8 cellular contexts compared by ENCODE assay signal in the genomic region with DNA sequence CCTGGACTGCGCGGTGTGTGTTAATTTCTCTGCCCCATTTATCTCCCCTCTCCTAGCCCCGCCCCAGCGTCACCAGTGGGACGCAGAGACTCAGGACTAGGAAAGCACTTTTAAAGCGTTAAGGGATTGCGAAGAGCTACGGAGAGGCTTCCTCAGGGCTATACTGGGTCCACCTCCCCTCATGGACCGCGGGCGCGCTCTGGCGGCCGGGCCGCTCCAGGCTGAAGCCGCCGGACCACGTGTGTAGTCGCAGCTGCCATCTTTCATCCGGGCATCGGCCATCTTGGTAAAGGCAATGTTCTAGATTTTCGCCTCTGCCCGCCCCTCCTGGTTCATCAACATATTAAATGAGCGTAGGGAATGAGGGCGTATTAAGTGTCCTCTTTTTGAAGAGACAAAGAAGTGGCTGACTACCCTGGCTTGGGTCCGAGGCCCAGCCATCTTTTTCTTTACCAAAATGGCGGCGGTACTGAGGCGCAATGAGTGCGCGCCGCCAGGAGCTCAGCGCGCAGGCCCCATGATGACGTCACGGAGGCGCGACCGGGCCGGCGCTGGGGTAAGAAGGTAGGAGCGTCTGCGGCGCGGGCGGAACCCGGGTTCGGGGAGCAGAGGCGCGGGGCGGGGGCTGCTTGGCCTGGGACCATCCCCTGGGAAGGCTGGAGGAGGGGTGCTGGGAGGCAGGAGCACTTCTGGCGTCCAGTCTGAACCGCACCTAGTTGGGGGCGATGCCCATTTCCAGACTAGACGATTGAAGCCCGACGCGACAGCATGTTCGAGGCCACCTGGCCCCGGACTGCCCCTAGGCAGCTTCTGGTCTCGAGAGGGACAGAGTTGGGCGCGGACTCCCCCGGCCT.
DNase-seq lines count a peak whose midpoint lies in the region; ATAC-seq and TF ChIP-seq lines count a peak whose summit lies in the region.

CCDC124 (plus strand) TSS at position 531 of the 854 bp plus-strand sequence. CDS start 3,406 bp downstream, outside the sequence.

- H3K4me1 ChIP-seq in OCI-LY3 (ENCODE audit: low read length) (peaks cover 32% of the 10 kb centered on the region), mucosa of rectum (ENCODE audit: control insufficient read depth in 2 of 2, insufficient read depth in 2 of 2, low read length in 2 of 2) (peaks cover 10 to 11% of the 10 kb centered on the region in 2 donors)

- H3K27me3 ChIP-seq in OCI-LY3 (ENCODE audit: low read depth, low read length) (no peaks in the 10 kb centered on the region), mucosa of rectum (ENCODE audit: control insufficient read depth in 2 of 2, insufficient read depth in 2 of 2, low read length in 2 of 2) (peaks cover 0 to 6% of the 10 kb centered on the region in 2 donors)

- peak within 1 kb of the TSS; percentile 83 for H3K4me2 ChIP-seq in OCI-LY3 (ENCODE audit: low read length)

- peak within 1 kb of the TSS; percentile 97 for H2AFZ ChIP-seq in OCI-LY3 (ENCODE audit: low read depth, low read length)

- no peaks in the 10 kb centered on the region for H4K20me1 ChIP-seq in OCI-LY3 (ENCODE audit: insufficient read depth, low read length)

- peak; percentile 71 for ATAC-seq in GM21515 (IDR thresholded peaks at IDR 0.05; ENCODE audit: unreplicated experiment)

- peak; percentile 93 for DNase-seq in DMS153 treated with DMSO at 0.1 percent for 48 hours (lab: John Stamatoyannopoulos, UW; ENCODE audit: unreplicated experiment)
- peak; percentile 90 for DNase-seq in HuH-7 (ENCODE audit: low spot score)
- DNase-seq in activated T-cell treated with anti-CD3 and anti-CD28 coated beads for 24 hours (ENCODE audit: low read depth) = peak; percentile 86
- peak; percentile 62 for DNase-seq in epithelial cell of prostate (ENCODE audit: low read depth, low spot score)
- DNase-seq in stimulated activated CD8-positive, alpha-beta memory T cell treated with anti-CD3 and anti-CD28 coated beads, Interleukin-4, amount 100 ng/mL, for 4 hours (ENCODE audit: low read depth in 2 of 2, low spot score in 1 of 2) = peak; percentile 81 to 82

- H3K4me3 ChIP-seq in OCI-LY3 (ENCODE audit: low read length) (peak within 1 kb of the TSS; percentile 84), mucosa of rectum (ENCODE audit: low read length in 2 of 2) (peak within 1 kb of the TSS; percentile 89 to 91)

- H3K27ac ChIP-seq in OCI-LY3 (ENCODE audit: low read length) = peak within 1 kb of the TSS; percentile 71
- peak within 1 kb of the TSS; percentile 82 for H3K27ac ChIP-seq in epithelial cell of prostate
- peak within 1 kb of the TSS; percentile 80 to 84 for H3K27ac ChIP-seq in mucosa of rectum (ENCODE audit: low read depth in 2 of 2, low read length in 2 of 2)

- H3K79me2 ChIP-seq in OCI-LY3 (ENCODE audit: low read length) = peaks cover 21% of the 10 kb centered on the region

- peaks cover 3% of the 10 kb centered on the region for H3K36me3 ChIP-seq in OCI-LY3 (replicated peaks; ENCODE audit: low read depth, low read length)
- peaks cover 0 to 3% of the 10 kb centered on the region in 2 donors for H3K36me3 ChIP-seq in mucosa of rectum (ENCODE audit: control insufficient read depth in 2 of 2, insufficient read depth in 2 of 2, low read length in 2 of 2)

- H3K9me3 ChIP-seq in OCI-LY3 (ENCODE audit: insufficient read depth, low read length) = no peaks in the 10 kb centered on the region
- no peaks in the 10 kb centered on the region for H3K9me3 ChIP-seq in mucosa of rectum (ENCODE audit: control insufficient read depth in 2 of 2, low read length in 2 of 2)

- TF ChIP-seq CTCF in OCI-LY3 (IDR thresholded peaks at IDR 0.05; ENCODE audit: low read depth, low read length) = peak; percentile 99

- H3K9ac ChIP-seq in OCI-LY3 (ENCODE audit: low read length) (peak within 1 kb of the TSS; percentile 82), mucosa of rectum (ENCODE audit: low read depth in 1 of 2, low read length in 2 of 2) (peak within 1 kb of the TSS; percentile 82 to 85)

Comparison
In these comparisons a context has a peak if more than half of its experiments do, and no peak if none do; other contexts are left out.
1. Peak in every context shown above with its lines: DNase-seq, ATAC-seq, H3K4me3 ChIP-seq and H3K27ac ChIP-seq.